Comparison of ENCODE assay signal across 1 cellular context in genomic region chr4:169070895-169071218, GRCh38.
TF ChIP-seq lines count a peak whose summit lies in the region.

No MANE protein-coding gene starts in this region.

TF ChIP-seq in HepG2, 621 proteins besides CTCF, POLR2A, EP300 and RAD21 (continued from another document and continues in another):
- TF ChIP-seq NFE2L1 (CRISPR knock-in tag; IDR thresholded peaks at IDR 0.05; ENCODE audit: borderline replicate concordance) (no peak), ZNF75D (CRISPR knock-in tag; IDR thresholded peaks at IDR 0.05; ENCODE audit: borderline replicate concordance) (no peak), FOXP4 (CRISPR knock-in tag; IDR thresholded peaks at IDR 0.05) (peak; percentile 86), MEIS2 (CRISPR knock-in tag; IDR thresholded peaks at IDR 0.05) (peak; percentile 99), ZSCAN30 (CRISPR knock-in tag; IDR thresholded peaks at IDR 0.05) (no peak), SALL2 (CRISPR knock-in tag; IDR thresholded peaks at IDR 0.05) (0 out of 2 replicates have a peak, but pooled peaks have one; percentile 10), KDM5B (CRISPR knock-in tag; IDR thresholded peaks at IDR 0.05; ENCODE audit: borderline replicate concordance) (no peak), ZNF788 (CRISPR knock-in tag; IDR thresholded peaks at IDR 0.05; ENCODE audit: borderline replicate concordance) (peak; percentile 48; the same call in 1 of the 2 replicates), TGIF2 (CRISPR knock-in tag; IDR thresholded peaks at IDR 0.05) (no peak), CHD4 (IDR thresholded peaks at IDR 0.05; ENCODE audit: borderline replicate concordance, low read length) (no peak), NFE2 (CRISPR knock-in tag; IDR thresholded peaks at IDR 0.05) (no peak), TFAP4 (IDR thresholded peaks at IDR 0.05; ENCODE audit: borderline replicate concordance, low read depth) (peak; percentile 88; the same call in 1 of the 2 replicates), ZNF564 (CRISPR knock-in tag; IDR thresholded peaks at IDR 0.05) (no peak), YEATS4 (CRISPR knock-in tag; IDR thresholded peaks at IDR 0.05; ENCODE audit: borderline replicate concordance) (no peak), ZNF549 (CRISPR knock-in tag; IDR thresholded peaks at IDR 0.05) (no peak), CBX5 (CRISPR knock-in tag; IDR thresholded peaks at IDR 0.05; ENCODE audit: borderline replicate concordance) (no peak), SRSF9 (IDR thresholded peaks at IDR 0.05; ENCODE audit: borderline replicate concordance, insufficient read depth, low read depth, low read length, poor library complexity, severe bottlenecking) (no peak), PAWR (CRISPR knock-in tag; IDR thresholded peaks at IDR 0.05; ENCODE audit: borderline replicate concordance) (no peak), NCOA2 (CRISPR knock-in tag; IDR thresholded peaks at IDR 0.05) (peak; percentile 80), RFXAP (CRISPR knock-in tag; IDR thresholded peaks at IDR 0.05; ENCODE audit: borderline replicate concordance) (no peak), ZNF10 (CRISPR knock-in tag; IDR thresholded peaks at IDR 0.05; ENCODE audit: borderline replicate concordance, low read depth) (no peak), ATAD3A (CRISPR knock-in tag; IDR thresholded peaks at IDR 0.05) (no peak), TOPORS (CRISPR knock-in tag; IDR thresholded peaks at IDR 0.05) (no peak), MED8 (CRISPR knock-in tag; IDR thresholded peaks at IDR 0.05; ENCODE audit: insufficient replicate concordance) (no peak), NR3C1 (CRISPR knock-in tag; IDR thresholded peaks at IDR 0.05) (no peak), ATF3 (CRISPR knock-in tag; IDR thresholded peaks at IDR 0.05) (no peak), HINFP (CRISPR knock-in tag; IDR thresholded peaks at IDR 0.05; ENCODE audit: low read depth) (no peak), TEAD2 (CRISPR knock-in tag; IDR thresholded peaks at IDR 0.05) (no peak), ZNF354B (CRISPR knock-in tag; IDR thresholded peaks at IDR 0.05) (0 out of 2 replicates have a peak, but pooled peaks have one; percentile 46), ZHX1 (CRISPR knock-in tag; IDR thresholded peaks at IDR 0.05; ENCODE audit: low read depth) (no peak), SRSF4 (IDR thresholded peaks at IDR 0.05; ENCODE audit: low read depth, low read length, poor library complexity, severe bottlenecking) (no peak), ZNF749 (CRISPR knock-in tag; IDR thresholded peaks at IDR 0.05; ENCODE audit: borderline replicate concordance) (no peak), ZNF275 (CRISPR knock-in tag; IDR thresholded peaks at IDR 0.05; ENCODE audit: borderline replicate concordance) (no peak), CREM (IDR thresholded peaks at IDR 0.05) (0 out of 2 replicates have a peak, but pooled peaks have one; percentile 12), CREM (CRISPR knock-in tag; IDR thresholded peaks at IDR 0.05) (no peak), ZNF670 (CRISPR knock-in tag; IDR thresholded peaks at IDR 0.05; ENCODE audit: borderline replicate concordance) (no peak), ZNF558 (CRISPR knock-in tag; IDR thresholded peaks at IDR 0.05; ENCODE audit: borderline replicate concordance) (no peak), SP4 (CRISPR knock-in tag; IDR thresholded peaks at IDR 0.05) (peak; percentile 59; the same call in 1 of the 2 replicates)
- TF ChIP-seq, protein P1, sequence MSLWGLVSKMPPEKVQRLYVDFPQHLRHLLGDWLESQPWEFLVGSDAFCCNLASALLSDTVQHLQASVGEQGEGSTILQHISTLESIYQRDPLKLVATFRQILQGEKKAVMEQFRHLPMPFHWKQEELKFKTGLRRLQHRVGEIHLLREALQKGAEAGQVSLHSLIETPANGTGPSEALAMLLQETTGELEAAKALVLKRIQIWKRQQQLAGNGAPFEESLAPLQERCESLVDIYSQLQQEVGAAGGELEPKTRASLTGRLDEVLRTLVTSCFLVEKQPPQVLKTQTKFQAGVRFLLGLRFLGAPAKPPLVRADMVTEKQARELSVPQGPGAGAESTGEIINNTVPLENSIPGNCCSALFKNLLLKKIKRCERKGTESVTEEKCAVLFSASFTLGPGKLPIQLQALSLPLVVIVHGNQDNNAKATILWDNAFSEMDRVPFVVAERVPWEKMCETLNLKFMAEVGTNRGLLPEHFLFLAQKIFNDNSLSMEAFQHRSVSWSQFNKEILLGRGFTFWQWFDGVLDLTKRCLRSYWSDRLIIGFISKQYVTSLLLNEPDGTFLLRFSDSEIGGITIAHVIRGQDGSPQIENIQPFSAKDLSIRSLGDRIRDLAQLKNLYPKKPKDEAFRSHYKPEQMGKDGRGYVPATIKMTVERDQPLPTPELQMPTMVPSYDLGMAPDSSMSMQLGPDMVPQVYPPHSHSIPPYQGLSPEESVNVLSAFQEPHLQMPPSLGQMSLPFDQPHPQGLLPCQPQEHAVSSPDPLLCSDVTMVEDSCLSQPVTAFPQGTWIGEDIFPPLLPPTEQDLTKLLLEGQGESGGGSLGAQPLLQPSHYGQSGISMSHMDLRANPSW (CRISPR knock-in tag; IDR thresholded peaks at IDR 0.05; ENCODE audit: borderline replicate concordance), result no peak
- TF ChIP-seq, protein P2, sequence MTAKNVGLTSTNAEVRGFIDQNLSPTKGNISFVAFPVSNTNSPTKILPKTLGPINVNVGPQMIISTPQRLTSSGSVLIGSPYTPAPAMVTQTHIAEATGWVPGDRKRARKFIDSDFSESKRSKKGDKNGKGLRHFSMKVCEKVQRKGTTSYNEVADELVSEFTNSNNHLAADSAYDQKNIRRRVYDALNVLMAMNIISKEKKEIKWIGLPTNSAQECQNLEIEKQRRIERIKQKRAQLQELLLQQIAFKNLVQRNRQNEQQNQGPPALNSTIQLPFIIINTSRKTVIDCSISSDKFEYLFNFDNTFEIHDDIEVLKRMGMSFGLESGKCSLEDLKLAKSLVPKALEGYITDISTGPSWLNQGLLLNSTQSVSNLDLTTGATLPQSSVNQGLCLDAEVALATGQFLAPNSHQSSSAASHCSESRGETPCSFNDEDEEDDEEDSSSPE (CRISPR knock-in tag; IDR thresholded peaks at IDR 0.05), result peak; percentile 73; the same call in 1 of the 2 replicates
- TF ChIP-seq, protein P3, sequence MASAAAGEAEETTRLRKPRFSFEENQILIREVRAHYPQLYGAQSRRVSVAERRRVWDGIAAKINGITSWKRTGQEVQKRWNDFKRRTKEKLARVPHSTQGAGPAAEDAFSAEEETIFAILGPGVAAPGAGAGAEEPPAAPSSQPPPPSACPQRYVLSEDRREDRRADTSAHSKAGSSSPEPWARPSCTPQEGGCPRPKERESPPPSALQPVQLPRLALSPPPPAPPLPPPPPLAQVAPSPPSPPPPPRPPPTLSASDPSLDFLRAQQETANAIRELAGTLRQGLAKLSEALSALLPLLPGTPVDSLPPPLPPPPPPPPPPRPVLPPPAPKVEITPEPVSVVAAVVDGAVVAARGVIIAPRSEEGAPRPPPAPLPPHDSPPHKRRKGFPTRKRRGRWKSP (CRISPR knock-in tag; IDR thresholded peaks at IDR 0.05), result 0 out of 2 replicates have a peak, but pooled peaks have one; percentile 43
- TF ChIP-seq, protein P4, sequence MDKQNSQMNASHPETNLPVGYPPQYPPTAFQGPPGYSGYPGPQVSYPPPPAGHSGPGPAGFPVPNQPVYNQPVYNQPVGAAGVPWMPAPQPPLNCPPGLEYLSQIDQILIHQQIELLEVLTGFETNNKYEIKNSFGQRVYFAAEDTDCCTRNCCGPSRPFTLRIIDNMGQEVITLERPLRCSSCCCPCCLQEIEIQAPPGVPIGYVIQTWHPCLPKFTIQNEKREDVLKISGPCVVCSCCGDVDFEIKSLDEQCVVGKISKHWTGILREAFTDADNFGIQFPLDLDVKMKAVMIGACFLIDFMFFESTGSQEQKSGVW (CRISPR knock-in tag; IDR thresholded peaks at IDR 0.05; ENCODE audit: borderline replicate concordance), result no peak
- TF ChIP-seq, protein P5, sequence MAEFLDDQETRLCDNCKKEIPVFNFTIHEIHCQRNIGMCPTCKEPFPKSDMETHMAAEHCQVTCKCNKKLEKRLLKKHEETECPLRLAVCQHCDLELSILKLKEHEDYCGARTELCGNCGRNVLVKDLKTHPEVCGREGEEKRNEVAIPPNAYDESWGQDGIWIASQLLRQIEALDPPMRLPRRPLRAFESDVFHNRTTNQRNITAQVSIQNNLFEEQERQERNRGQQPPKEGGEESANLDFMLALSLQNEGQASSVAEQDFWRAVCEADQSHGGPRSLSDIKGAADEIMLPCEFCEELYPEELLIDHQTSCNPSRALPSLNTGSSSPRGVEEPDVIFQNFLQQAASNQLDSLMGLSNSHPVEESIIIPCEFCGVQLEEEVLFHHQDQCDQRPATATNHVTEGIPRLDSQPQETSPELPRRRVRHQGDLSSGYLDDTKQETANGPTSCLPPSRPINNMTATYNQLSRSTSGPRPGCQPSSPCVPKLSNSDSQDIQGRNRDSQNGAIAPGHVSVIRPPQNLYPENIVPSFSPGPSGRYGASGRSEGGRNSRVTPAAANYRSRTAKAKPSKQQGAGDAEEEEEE (CRISPR knock-in tag; IDR thresholded peaks at IDR 0.05; ENCODE audit: borderline replicate concordance), result no peak
- TF ChIP-seq, protein P6, sequence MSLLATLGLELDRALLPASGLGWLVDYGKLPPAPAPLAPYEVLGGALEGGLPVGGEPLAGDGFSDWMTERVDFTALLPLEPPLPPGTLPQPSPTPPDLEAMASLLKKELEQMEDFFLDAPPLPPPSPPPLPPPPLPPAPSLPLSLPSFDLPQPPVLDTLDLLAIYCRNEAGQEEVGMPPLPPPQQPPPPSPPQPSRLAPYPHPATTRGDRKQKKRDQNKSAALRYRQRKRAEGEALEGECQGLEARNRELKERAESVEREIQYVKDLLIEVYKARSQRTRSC (CRISPR knock-in tag; IDR thresholded peaks at IDR 0.05; ENCODE audit: low read depth), result no peak
